ENCODE assay signal across 9 cellular contexts in genomic region chr4:85681194-85681803, GRCh38.
DNase-seq lines count a peak whose midpoint lies in the region; ATAC-seq, FAIRE-seq and TF ChIP-seq lines count a peak whose summit lies in the region.
"Had no signal": no experiment of that assay in that cellular context is flagged by ENCODE, and none has a peak within 500 bp of the region (broad histone marks: within the 10 kb centered on the region; RNA-seq: fewer than 3 reads in every experiment).

No MANE protein-coding gene starts in this region.

- no peaks in the 10 kb centered on the region for H3K27me3 ChIP-seq in K562 (ENCODE audit: control insufficient read depth in 2 of 2, insufficient read depth in 2 of 2, low read length in 2 of 2)

- H3K27ac Mint-ChIP-seq in endothelial cell (ENCODE audit: unreplicated experiment): no peak overlapping the region

- H3K4me1 ChIP-seq in K562 (replicated peaks in 1 of 2; ENCODE audit: control insufficient read depth in 2 of 2, insufficient read depth in 2 of 2, low read length in 2 of 2): no peaks in the 10 kb centered on the region; a peak in 1 of 5 replicates

- intact Hi-C loops in K562 (cut with micrococcal nuclease): no loop called here

- H3K9me3 ChIP-seq in K562 (replicated peaks; ENCODE audit: control insufficient read depth, insufficient read depth, low read depth, low read length): no peaks in the 10 kb centered on the region

- H3K36me3 Mint-ChIP-seq in endothelial cell (ENCODE audit: low read depth, unreplicated experiment): no peaks in the 10 kb centered on the region

- peaks cover 4% of the 10 kb centered on the region for H3K4me1 Mint-ChIP-seq in endothelial cell (ENCODE audit: unreplicated experiment)

- H3K27ac ChIP-seq in K562 (ENCODE audit: extremely low read depth, low read depth, low read length): no peak overlapping the region; the same call in 2 of the 3 replicates

- 0% methylated on average over 2 of the region's 2 CpGs for WGBS in K562 (ENCODE audit: insufficient coverage, low coverage, missing lambda C conversion rate)

- H3K9ac ChIP-seq in K562 (ENCODE audit: insufficient read depth in 1 of 2, low read depth in 2 of 2, low read length in 2 of 2): no peak overlapping the region

- ATAC-seq in HG03565 (IDR thresholded peaks at IDR 0.05; ENCODE audit: unreplicated experiment): peak; percentile 50
- peak; percentile 91 for ATAC-seq in K562

- TF ChIP-seq EP300 in K562 (IDR thresholded peaks at IDR 0.05; ENCODE audit: low read length): peak; percentile 75

- no peaks in the 10 kb centered on the region for H3K79me2 ChIP-seq in K562 (ENCODE audit: control insufficient read depth, insufficient read depth, low read length)

- TF ChIP-seq CTCF in AG09309 (IDR thresholded peaks at IDR 0.05; ENCODE audit: control insufficient read depth, insufficient read depth, low read depth, low read length, missing control alignments) (no peak), K562 (IDR thresholded peaks at IDR 0.05 in 2 of 3, conservative IDR thresholded peaks at IDR 0.05 in 1 of 3; ENCODE audit: insufficient read depth in 2 of 3, low read depth in 1 of 3, low read length in 3 of 3) (no peak), GM10248 (IDR thresholded peaks at IDR 0.05; ENCODE audit: control extremely low read depth, extremely low read depth, low read depth, missing control alignments) (no peak), endothelial cell (IDR thresholded peaks at IDR 0.05; ENCODE audit: unreplicated experiment) (no peak)

- BruUV-seq in K562 (replicated peaks; lab: Mats Ljungman, UMichigan): no TSS peak

- H3K4me2 ChIP-seq in K562 (ENCODE audit: insufficient read depth, low read length): no peak overlapping the region

- no peak overlapping the region for H3K4me3 ChIP-seq in AG09309 (ENCODE audit: control insufficient read depth, low read depth, low read length)
- H3K4me3 ChIP-seq in K562: no peak overlapping the region

- POLR2A ChIA-PET in K562 (lab: Yijun Ruan, JAX): interaction anchor here (0.8 to 1.2 kb wide), 3 partner anchors 12 to 20 kb away, joined by 3 to 4 read pairs (median 4); no protein-coding TSS in a partner anchor
- POLR2A ChIA-PET in GM10248 (lab: Yijun Ruan, JAX): no interaction called here

- no peak overlapping the region for H3K4me3 Mint-ChIP-seq in endothelial cell (ENCODE audit: unreplicated experiment)

- H4K20me1 ChIP-seq in K562 (replicated peaks; ENCODE audit: control insufficient read depth, insufficient read depth, low read length): no peaks in the 10 kb centered on the region

- TF ChIP-seq POLR2A in K562 (conservative IDR thresholded peaks at IDR 0.05): no peak

- CTCF ChIA-PET in K562 (lab: Yijun Ruan, JAX; ENCODE audit: low intra/inter-chr PET ratio) (no interaction called here), GM10248 (lab: Yijun Ruan, JAX) (no interaction called here)

- TF ChIP-seq RAD21 in K562 (CRISPR knock-in tag; conservative IDR thresholded peaks at IDR 0.05 in 1 of 2, IDR thresholded peaks at IDR 0.05 in 1 of 2): no peak

- H3K9me1 ChIP-seq in K562 (ENCODE audit: control insufficient read depth, insufficient read depth, low read length): no peaks in the 10 kb centered on the region

- DNase-seq in AG09309 (ENCODE audit: low read depth) (peak; percentile 98), K562 (ENCODE audit: extremely low read depth in 1 of 4, low spot score in 3 of 4) (peak in 1 of 4 experiments; percentile 43), medulla oblongata (ENCODE audit: extremely low spot score) (peak; percentile 92), T1000 (lab: John Stamatoyannopoulos, UW) (no peak), GM10248 (ENCODE audit: extremely low spot score) (no peak), endothelial cell (ENCODE audit: low spot score) (no peak)
- DNase-seq in central memory CD4-positive, alpha-beta T cell: no peak

- no peaks in the 10 kb centered on the region for H3K36me3 ChIP-seq in K562 (ENCODE audit: control insufficient read depth, insufficient read depth, low read length)

- H2AFZ ChIP-seq in K562 (ENCODE audit: low read depth, low read length): no peak overlapping the region; the same call in 1 of the 2 replicates

- FAIRE-seq in K562 (lab: Jason Lieb, UNC): no peak
- FAIRE-seq: G401.6 had no signal

- peaks cover 1% of the 10 kb centered on the region for H3K27me3 Mint-ChIP-seq in endothelial cell (ENCODE audit: unreplicated experiment)

- in situ Hi-C loops in K562 (cut with MboI): no loop called here

- H3K9me3 Mint-ChIP-seq in endothelial cell (ENCODE audit: unreplicated experiment): no peaks in the 10 kb centered on the region

TF ChIP-seq in K562, 482 proteins besides CTCF, POLR2A, EP300 and RAD21 (continues in another document):
- TF ChIP-seq L3MBTL2 (IDR thresholded peaks at IDR 0.05): peak; percentile 91
- peak; percentile 69; the same call in 1 of the 2 replicates for TF ChIP-seq ATF3 (IDR thresholded peaks at IDR 0.05)
- no peak for TF ChIP-seq ATF3 (CRISPR knock-in tag; conservative IDR thresholded peaks at IDR 0.05)
- TF ChIP-seq JUND (IDR thresholded peaks at IDR 0.05; ENCODE audit: borderline replicate concordance, low read depth, low read length): peak; percentile 60; the same call in 1 of the 2 replicates
- peak; percentile 32; the same call in 1 of the 3 replicates for TF ChIP-seq JUND (tag; IDR thresholded peaks at IDR 0.05; ENCODE audit: borderline replicate concordance, low read depth, low read length)
- 0 out of 2 replicates have a peak, but pooled peaks have one; percentile 25 for TF ChIP-seq JUN (IDR thresholded peaks at IDR 0.05; ENCODE audit: borderline replicate concordance, low read depth, low read length)
- no peak for TF ChIP-seq JUN (CRISPR knock-in tag; IDR thresholded peaks at IDR 0.05; ENCODE audit: borderline replicate concordance)
- 0 out of 2 replicates have a peak, but pooled peaks have one; percentile 24 for TF ChIP-seq ZKSCAN8 (CRISPR knock-in tag; IDR thresholded peaks at IDR 0.05)
- no peak for TF ChIP-seq NR1H2 (CRISPR knock-in tag; IDR thresholded peaks at IDR 0.05)
- no peak for TF ChIP-seq KLF6 (CRISPR knock-in tag; IDR thresholded peaks at IDR 0.05; ENCODE audit: borderline replicate concordance)
- 0 out of 2 replicates have a peak, but pooled peaks have one; percentile 26 for TF ChIP-seq MEF2D (tag; conservative IDR thresholded peaks at IDR 0.05; ENCODE audit: low read depth)
- TF ChIP-seq ZFX (CRISPR knock-in tag; IDR thresholded peaks at IDR 0.05): no peak
- no peak for TF ChIP-seq XRCC3 (IDR thresholded peaks at IDR 0.05)
- peak in 1 of 2 experiments; percentile 44 for TF ChIP-seq AFF1 (IDR thresholded peaks at IDR 0.05; ENCODE audit: low read depth in 1 of 2, partially characterized antibody in 2 of 2)

Comparison
In these comparisons a context has a peak if more than half of its experiments do, and no peak if none do; other contexts are left out.
1. DNase-seq: peak in AG09309 (single experiment) and medulla oblongata (single experiment); none in T1000 (single experiment), central memory CD4-positive, alpha-beta T cell (single experiment), GM10248 (single experiment) and endothelial cell (single experiment).